ENCODE assay signal across 9 cellular contexts in the genomic region with DNA sequence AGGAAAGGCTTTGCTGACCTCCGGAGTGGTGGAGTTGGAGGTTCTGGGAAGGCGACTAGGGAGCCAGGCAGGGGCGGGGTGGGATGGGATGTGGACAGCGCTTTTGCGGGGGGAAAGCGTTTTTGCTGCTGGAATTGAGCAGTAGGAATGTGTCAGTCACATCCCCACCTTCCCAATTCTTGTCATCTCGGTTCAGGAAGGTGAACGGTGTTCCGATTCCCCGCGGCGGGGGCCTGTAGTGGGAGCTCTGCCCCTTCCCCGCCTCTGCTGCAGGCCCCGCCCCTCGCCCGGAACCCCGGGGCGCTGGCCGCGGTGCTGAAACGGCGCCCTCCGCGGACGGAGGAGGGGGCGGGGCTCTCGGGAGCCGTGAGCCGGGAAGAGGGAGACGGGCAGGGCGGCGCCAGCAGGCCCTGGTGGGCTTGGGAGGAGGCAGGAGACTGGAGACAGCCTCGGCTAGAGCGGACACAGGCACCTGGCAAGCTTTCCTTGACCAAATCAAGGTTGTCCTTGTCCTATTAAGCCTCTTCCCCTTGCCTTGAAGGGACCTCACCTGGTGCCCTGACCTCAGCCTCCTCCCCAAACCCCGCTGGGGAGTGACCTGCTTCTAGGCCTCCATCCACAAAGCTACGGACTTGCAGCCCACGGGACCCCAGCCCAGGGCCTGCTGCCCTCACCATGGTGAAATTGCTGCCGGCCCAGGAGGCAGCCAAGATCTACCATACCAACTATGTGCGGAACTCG. TPM values are rescaled to one million over a fixed set of nuclear protein-coding genes. Genes with fewer than 3 reads are reported as not detected.
DNase-seq lines count a peak whose midpoint lies in the region; ATAC-seq and TF ChIP-seq lines count a peak whose summit lies in the region.
"Had no signal": no experiment of that assay in that cellular context is flagged by ENCODE, and none has a peak within 500 bp of the region (broad histone marks: within the 10 kb centered on the region; RNA-seq: fewer than 3 reads in every experiment).

Gene LHFPL5, plus strand, starts transcription at position 357 of the 741 bp plus-strand sequence. Its CDS starts 319 bp downstream, at position 676.

- no peaks in the 10 kb centered on the region for H3K36me3 Mint-ChIP-seq in mesothelial cell of epicardium

- H3K4me3 Mint-ChIP-seq in mesothelial cell of epicardium, result peak within 1 kb of the TSS; percentile 53

- intact Hi-C loops in upper lobe of right lung (cut with DNase I), result no loop called here

- H3K27me3 ChIP-seq in upper lobe of right lung, result peaks cover 18% of the 10 kb centered on the region

- peaks cover 10% of the 10 kb centered on the region for H3K27me3 Mint-ChIP-seq in mesothelial cell of epicardium (ENCODE audit: low read depth)

- H3K4me1 ChIP-seq in upper lobe of right lung, result no peaks in the 10 kb centered on the region

- no peak within 1 kb of the TSS for H3K27ac ChIP-seq in upper lobe of right lung
- H3K27ac ChIP-seq: skin epidermis had no signal

- H3K4me1 Mint-ChIP-seq in mesothelial cell of epicardium, result no peaks in the 10 kb centered on the region

- DNase-seq in ELR (ENCODE audit: low read depth) (peak; percentile 48), NCI-H1417 (lab: John Stamatoyannopoulos, UW) (peak; percentile 58 to 80 (median 80)), dermis blood vessel endothelial cell (peak; percentile 53), mesothelial cell of epicardium (ENCODE audit: low spot score in 2 of 2, unreplicated experiment in 2 of 2) (peak; percentile 78 to 87), upper lobe of right lung (no peak), NK-92 (lab: John Stamatoyannopoulos, UW; ENCODE audit: unreplicated experiment) (no peak)

- TF ChIP-seq CTCF in WI38 (IDR thresholded peaks at IDR 0.05; ENCODE audit: low read depth, low read length) (no peak), mesothelial cell of epicardium (IDR thresholded peaks at IDR 0.05; ENCODE audit: unreplicated experiment) (no peak), upper lobe of right lung (IDR thresholded peaks at IDR 0.05) (no peak)

- H3K4me3 ChIP-seq in WI38 (ENCODE audit: low read depth, low read length), result peak within 1 kb of the TSS; percentile 26; the same call in 1 of the 2 replicates
- H3K4me3 ChIP-seq in upper lobe of right lung, result no peak within 1 kb of the TSS
- H3K4me3 ChIP-seq: skin epidermis had no signal

- H3K9me3 Mint-ChIP-seq in mesothelial cell of epicardium, result no peaks in the 10 kb centered on the region

- peak; percentile 93 for ATAC-seq in upper lobe of right lung
- no peak for ATAC-seq in GM21526 (IDR thresholded peaks at IDR 0.05; ENCODE audit: low FRiP score, unreplicated experiment)

- H3K27ac Mint-ChIP-seq in mesothelial cell of epicardium, result no peak within 1 kb of the TSS

- H3K9me3 ChIP-seq in upper lobe of right lung, result no peaks in the 10 kb centered on the region

- H3K36me3 ChIP-seq in upper lobe of right lung, result no peaks in the 10 kb centered on the region

RNA-seq across cellular contexts. Expression of gene LHFPL5, which starts in this region (rescaled TPM):
- not detected in 2 replicates for total RNA-seq in dermis blood vessel endothelial cell
- total RNA-seq in mesothelial cell of epicardium, result not detected in 3 replicates
- total RNA-seq in upper lobe of right lung, result not detected

Comparison
In these comparisons a context has a peak if more than half of its experiments do, and no peak if none do; other contexts are left out.
1. Peak in DNase-seq in dermis blood vessel endothelial cell; RNA of the gene not detected or under 1 TPM.
2. Peak in DNase-seq in mesothelial cell of epicardium; RNA of the gene not detected or under 1 TPM.
3. Peak in ATAC-seq in upper lobe of right lung; RNA of the gene not detected or under 1 TPM.
4. DNase-seq: peak in ELR (single experiment) and NCI-H1417 (3 of 3); none in upper lobe of right lung (single experiment) and NK-92 (single experiment).